1 cellular context compared by ENCODE assay signal in genomic region chr9:33426843-33427293, GRCh38.
TF ChIP-seq lines count a peak whose summit lies in the region.

No MANE protein-coding gene starts in this region.

TF ChIP-seq in IMR-90, 13 proteins besides CTCF, POLR2A, EP300 and RAD21:
- no peak for TF ChIP-seq CHD1 (IDR thresholded peaks at IDR 0.05; ENCODE audit: low read depth, low read length)
- TF ChIP-seq RCOR1 (IDR thresholded peaks at IDR 0.05; ENCODE audit: insufficient replicate concordance, low read length): no peak
- TF ChIP-seq FOS (IDR thresholded peaks at IDR 0.05; ENCODE audit: low read depth, low read length): no peak
- TF ChIP-seq BHLHE40 (IDR thresholded peaks at IDR 0.05; ENCODE audit: low read depth, low read length): no peak
- no peak for TF ChIP-seq NFE2L2 (IDR thresholded peaks at IDR 0.05; ENCODE audit: low read depth, low read length)
- no peak for TF ChIP-seq RFX5 (IDR thresholded peaks at IDR 0.05; ENCODE audit: low read depth, low read length)
- TF ChIP-seq SMC3 (IDR thresholded peaks at IDR 0.05; ENCODE audit: low read depth, low read length): no peak
- no peak for TF ChIP-seq CEBPB (IDR thresholded peaks at IDR 0.05; ENCODE audit: low read depth, low read length)
- TF ChIP-seq MAZ (IDR thresholded peaks at IDR 0.05; ENCODE audit: borderline replicate concordance, low read depth, low read length): no peak
- no peak for TF ChIP-seq ELK1 (IDR thresholded peaks at IDR 0.05; ENCODE audit: borderline replicate concordance, low read depth, low read length)
- TF ChIP-seq USF2 (IDR thresholded peaks at IDR 0.05; ENCODE audit: low read depth, low read length): no peak
- no peak for TF ChIP-seq MAFK (IDR thresholded peaks at IDR 0.05; ENCODE audit: low read depth, low read length)
- TF ChIP-seq MXI1 (IDR thresholded peaks at IDR 0.05; ENCODE audit: borderline replicate concordance, low read depth, low read length): no peak
